19 cellular contexts compared by ENCODE assay signal in the genomic region with DNA sequence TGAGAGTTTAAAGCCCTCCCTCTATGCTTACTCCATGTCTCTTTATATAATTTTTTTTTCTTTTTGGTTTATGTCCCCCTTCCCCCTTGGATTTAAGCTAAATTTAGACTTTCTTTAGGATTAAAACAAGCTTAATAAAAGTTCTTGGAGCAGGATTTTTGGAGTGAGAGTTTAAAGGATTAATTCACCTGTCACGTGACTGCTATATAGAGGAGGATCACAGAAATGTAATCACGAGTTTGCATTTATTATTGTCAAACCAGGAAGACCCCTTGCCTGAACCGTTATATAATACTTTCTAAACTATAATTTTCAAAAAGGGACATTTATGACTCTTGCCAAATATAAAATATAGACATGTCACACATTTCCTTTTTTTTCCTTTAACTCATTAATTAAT.
A peak's percentile ranks its signal among the peaks of the same experiment; 100 is the strongest.
DNase-seq lines count a peak whose midpoint lies in the region; ATAC-seq, FAIRE-seq and TF ChIP-seq lines count a peak whose summit lies in the region.
"Had no signal": no experiment of that assay in that cellular context is flagged by ENCODE, and none has a peak within 500 bp of the region (broad histone marks: within the 10 kb centered on the region; RNA-seq: fewer than 3 reads in every experiment).

No MANE protein-coding gene starts in this region.

- intact Hi-C loops in A673 (cut with micrococcal nuclease; ENCODE audit: unreplicated experiment): no loop called here
- intact Hi-C loops in K562 (cut with micrococcal nuclease): no loop called here
- intact Hi-C loops in sciatic nerve (cut with DNase I): no loop called here

- H3K4me3 ChIP-seq in A673 (ENCODE audit: low read depth, low read length, poor library complexity, severe bottlenecking) (no peak overlapping the region), K562 (no peak overlapping the region)
- H3K4me3 ChIP-seq: A549, GM23248 had no signal

- POLR2A ChIA-PET in A673 (lab: Charles Lee; ENCODE audit: low non-redundant PET) (interaction anchor here (0.7 kb wide), 1 partner anchor 52 kb away, joined by 3 read pairs; no protein-coding TSS in a partner anchor), K562 (lab: Yijun Ruan, JAX) (interaction anchor here (0.6 to 1.2 kb wide), 3 partner anchors 9 to 15 kb away, joined by 3 to 4 read pairs (median 4); no protein-coding TSS in a partner anchor)

- ATAC-seq in K562 (no peak), sciatic nerve (peak; percentile 31)
- ATAC-seq: A549 had no signal

- H3K4me1 ChIP-seq in A673 (ENCODE audit: insufficient read depth, low read length, poor library complexity, severe bottlenecking) (peaks cover 9% of the 10 kb centered on the region), K562 (replicated peaks in 1 of 2; ENCODE audit: control insufficient read depth in 2 of 2, insufficient read depth in 2 of 2, low read length in 2 of 2) (no peaks in the 10 kb centered on the region)
- H3K4me1 ChIP-seq: Caco-2 had no signal

- no peak overlapping the region for H3K9ac ChIP-seq in K562 (ENCODE audit: insufficient read depth in 1 of 2, low read depth in 2 of 2, low read length in 2 of 2)
- H3K9ac ChIP-seq: GM23248 had no signal

- no peak for TF ChIP-seq EP300 in K562 (IDR thresholded peaks at IDR 0.05; ENCODE audit: low read length)

- H3K9me1 ChIP-seq in K562 (ENCODE audit: control insufficient read depth, insufficient read depth, low read length): no peaks in the 10 kb centered on the region

- DNase-seq in A673 (ENCODE audit: low spot score): peak; percentile 2
- peak; percentile 60 for DNase-seq in NCI-H82 treated with DMSO at 0.1 percent for 48 hours (lab: John Stamatoyannopoulos, UW; ENCODE audit: unreplicated experiment)
- no peak for DNase-seq in K562 (ENCODE audit: extremely low read depth in 1 of 4, low spot score in 3 of 4)
- no peak for DNase-seq in sciatic nerve (ENCODE audit: low spot score)
- no peak for DNase-seq in foreskin melanocyte
- no peak for DNase-seq in ureter (ENCODE audit: low spot score)
- no peak for DNase-seq in superior temporal gyrus (ENCODE audit: extremely low spot score)
- DNase-seq: 8988T; C1 segment of cervical spinal cord; Caco-2; CD4-positive, alpha-beta memory T cell; DMS153; DND-41; H7 had no signal

- H3K4me2 ChIP-seq in K562 (ENCODE audit: insufficient read depth, low read length): no peak overlapping the region
- H3K4me2 ChIP-seq: A549 had no signal

- TF ChIP-seq CTCF in A673 (conservative IDR thresholded peaks at IDR 0.05; ENCODE audit: low read depth, low read length) (no peak), K562 (IDR thresholded peaks at IDR 0.05 in 2 of 3, conservative IDR thresholded peaks at IDR 0.05 in 1 of 3; ENCODE audit: insufficient read depth in 2 of 3, low read depth in 1 of 3, low read length in 3 of 3) (no peak)

- no peaks in the 10 kb centered on the region for H3K27me3 ChIP-seq in A673 (replicated peaks; ENCODE audit: insufficient read depth, low read depth, low read length, poor library complexity)
- H3K27me3 ChIP-seq in K562 (ENCODE audit: control insufficient read depth in 2 of 2, insufficient read depth in 2 of 2, low read length in 2 of 2): no peaks in the 10 kb centered on the region

- no peak overlapping the region for H2AFZ ChIP-seq in K562 (ENCODE audit: low read depth, low read length)
- H2AFZ ChIP-seq: GM23248 had no signal

- H3K36me3 ChIP-seq in A673 (ENCODE audit: insufficient read depth, low read length, poor library complexity, severe bottlenecking) (no peaks in the 10 kb centered on the region), K562 (ENCODE audit: control insufficient read depth, insufficient read depth, low read length) (no peaks in the 10 kb centered on the region)

- WGBS in K562 (ENCODE audit: insufficient coverage, low coverage, missing lambda C conversion rate): 0% methylated on average over 3 of the region's 3 CpGs

- H3K79me2 ChIP-seq in K562 (ENCODE audit: control insufficient read depth, insufficient read depth, low read length): no peaks in the 10 kb centered on the region

- BruUV-seq in A673 (replicated peaks; lab: Mats Ljungman, UMichigan) (no TSS peak), K562 (replicated peaks; lab: Mats Ljungman, UMichigan) (no TSS peak)

- CTCF ChIA-PET in A673 (lab: Charles Lee): no interaction called here
- CTCF ChIA-PET in K562 (lab: Yijun Ruan, JAX; ENCODE audit: low intra/inter-chr PET ratio): no interaction called here

- no peak for TF ChIP-seq RAD21 in K562 (CRISPR knock-in tag; conservative IDR thresholded peaks at IDR 0.05 in 1 of 2, IDR thresholded peaks at IDR 0.05 in 1 of 2)

- no peak overlapping the region for H3K27ac ChIP-seq in A673 (ENCODE audit: low read depth, low read length, poor library complexity, severe bottlenecking)
- H3K27ac ChIP-seq in K562 (ENCODE audit: extremely low read depth, low read depth, low read length): no peak overlapping the region
- H3K27ac ChIP-seq: A549, GM23248 had no signal

- no peak for FAIRE-seq in K562 (lab: Jason Lieb, UNC)
- FAIRE-seq: A549, G401.6, GM19239, H1 had no signal

- H4K20me1 ChIP-seq in K562 (replicated peaks; ENCODE audit: control insufficient read depth, insufficient read depth, low read length): no peaks in the 10 kb centered on the region

- no peak for TF ChIP-seq POLR2A in K562 (conservative IDR thresholded peaks at IDR 0.05)

- in situ Hi-C loops in K562 (cut with MboI): no loop called here

- H3K9me3 ChIP-seq in A673 (ENCODE audit: low read depth, low read length, poor library complexity, severe bottlenecking) (no peaks in the 10 kb centered on the region), K562 (replicated peaks; ENCODE audit: control insufficient read depth, insufficient read depth, low read depth, low read length) (no peaks in the 10 kb centered on the region)
- H3K9me3 ChIP-seq: A549, Caco-2 had no signal

TF ChIP-seq in K562, 482 proteins besides CTCF, POLR2A, EP300 and RAD21:
- TF ChIP-seq CBFA2T2 (conservative IDR thresholded peaks at IDR 0.05): 0 out of 2 replicates have a peak, but pooled peaks have one; percentile 25
- TF ChIP-seq TOE1 (IDR thresholded peaks at IDR 0.05; ENCODE audit: borderline replicate concordance): peak; percentile 51; the same call in 1 of the 2 replicates
- TF ChIP-seq TOE1 (CRISPR knock-in tag; IDR thresholded peaks at IDR 0.05; ENCODE audit: borderline replicate concordance, low read depth): no peak
- TF ChIP-seq, protein P1, sequence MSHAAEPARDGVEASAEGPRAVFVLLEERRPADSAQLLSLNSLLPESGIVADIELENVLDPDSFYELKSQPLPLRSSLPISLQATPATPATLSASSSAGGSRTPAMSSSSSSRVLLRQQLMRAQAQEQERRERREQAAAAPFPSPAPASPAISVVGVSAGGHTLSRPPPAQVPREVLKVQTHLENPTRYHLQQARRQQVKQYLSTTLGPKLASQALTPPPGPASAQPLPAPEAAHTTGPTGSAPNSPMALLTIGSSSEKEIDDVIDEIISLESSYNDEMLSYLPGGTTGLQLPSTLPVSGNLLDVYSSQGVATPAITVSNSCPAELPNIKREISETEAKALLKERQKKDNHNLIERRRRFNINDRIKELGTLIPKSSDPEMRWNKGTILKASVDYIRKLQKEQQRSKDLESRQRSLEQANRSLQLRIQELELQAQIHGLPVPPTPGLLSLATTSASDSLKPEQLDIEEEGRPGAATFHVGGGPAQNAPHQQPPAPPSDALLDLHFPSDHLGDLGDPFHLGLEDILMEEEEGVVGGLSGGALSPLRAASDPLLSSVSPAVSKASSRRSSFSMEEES (CRISPR knock-in tag; IDR thresholded peaks at IDR 0.05): peak; percentile 95
- no peak for TF ChIP-seq HLTF (IDR thresholded peaks at IDR 0.05)
- peak; percentile 70 for TF ChIP-seq RAD51 (IDR thresholded peaks at IDR 0.05; ENCODE audit: borderline replicate concordance, low read depth)

Comparison
In these comparisons a context has a peak if more than half of its experiments do, and no peak if none do; other contexts are left out.
1. DNase-seq: peak in A673 (single experiment) and NCI-H82 treated with DMSO at 0.1 percent for 48 hours (single experiment); none in K562 (0 of 4), sciatic nerve (single experiment), foreskin melanocyte (single experiment), ureter (single experiment) and superior temporal gyrus (single experiment).